4 cellular contexts compared by ENCODE assay signal in the genomic region with DNA sequence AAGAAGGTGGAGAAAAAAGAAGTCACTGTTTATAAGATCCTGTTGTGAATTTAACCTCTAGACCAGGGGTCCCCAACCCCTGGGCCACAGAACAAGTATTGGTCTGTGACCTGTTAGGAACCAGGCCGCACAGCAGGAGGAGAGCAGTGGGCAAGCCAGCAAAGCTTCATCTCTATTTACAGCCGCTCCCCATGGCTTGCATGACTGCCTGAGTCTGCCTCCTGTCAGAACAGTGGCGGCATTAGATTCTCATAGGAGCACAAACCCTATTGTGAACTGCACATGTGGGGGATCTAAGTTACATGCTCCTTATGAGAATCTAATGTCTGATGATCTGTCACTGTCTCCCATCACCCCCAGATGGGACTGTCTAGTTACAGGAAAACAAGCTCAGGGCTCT. TPM values are rescaled to one million over a fixed set of nuclear protein-coding genes. Genes with fewer than 3 reads are reported as not detected.
"Had no signal": no experiment of that assay in that cellular context is flagged by ENCODE, and none has a peak within 500 bp of the region (broad histone marks: within the 10 kb centered on the region; RNA-seq: fewer than 3 reads in every experiment).

No MANE protein-coding gene starts in this region.

RNA-seq across cellular contexts. Expression of gene MAPK4, which starts 13.3 kb away (rescaled TPM):
- total RNA-seq: dermis microvascular lymphatic vessel endothelial cell, glomerular endothelial cell, mononuclear cell had no signal
- polyA plus RNA-seq: keratinocyte had no signal
